1 cellular context compared by ENCODE assay signal in the genomic region with DNA sequence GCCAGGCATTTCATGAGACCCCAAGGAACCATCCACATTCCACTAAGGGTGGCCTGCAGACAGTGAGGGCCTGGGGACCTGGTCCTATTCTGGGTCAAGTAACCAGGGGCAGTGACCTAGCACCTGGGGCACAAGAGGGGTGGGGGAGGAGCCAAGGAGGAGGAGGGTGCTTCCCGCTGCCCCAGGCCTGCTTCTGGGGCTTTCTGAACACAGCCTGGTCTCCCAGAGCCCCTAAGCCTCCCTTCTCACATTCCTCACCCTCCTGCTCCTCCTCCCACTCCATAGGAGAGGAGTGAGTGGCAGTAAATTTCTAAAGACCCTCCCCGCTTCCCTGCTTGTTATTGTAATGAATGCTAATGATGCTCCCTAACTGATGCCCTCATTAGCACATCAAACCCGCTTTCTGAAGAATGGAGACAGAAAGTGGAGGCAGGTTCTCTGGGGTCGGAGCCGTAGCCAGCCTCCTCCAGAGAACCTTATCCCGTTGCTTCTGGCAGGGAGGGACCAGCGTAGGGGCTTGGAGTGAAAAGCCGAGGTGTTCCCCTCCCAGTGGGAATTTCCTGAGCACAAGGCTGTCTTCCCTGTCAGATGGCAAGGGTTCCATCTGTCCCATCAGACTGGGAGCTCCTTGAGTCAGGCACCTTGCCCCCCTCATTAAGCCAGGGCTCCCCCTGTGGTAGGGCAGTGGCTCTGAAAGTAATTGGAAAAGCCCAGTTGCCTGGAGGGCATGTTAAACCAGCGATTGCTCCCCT.
TF ChIP-seq lines count a peak whose summit lies in the region.

No MANE protein-coding gene starts in this region.

TF ChIP-seq in H1, 55 proteins besides CTCF, POLR2A, EP300 and RAD21 (continued from another document):
- TF ChIP-seq PHF8 (conservative IDR thresholded peaks at IDR 0.05; ENCODE audit: low read depth, low read length) (no peak), SRF (IDR thresholded peaks at IDR 0.05; ENCODE audit: low read depth, low read length) (no peak), SIRT6 (IDR thresholded peaks at IDR 0.05; ENCODE audit: low read length) (no peak), TCF12 (IDR thresholded peaks at IDR 0.05; ENCODE audit: low read depth, low read length) (no peak; the same call in 1 of the 2 replicates), EGR1 (IDR thresholded peaks at IDR 0.05; ENCODE audit: borderline replicate concordance, low read depth, low read length) (peak; percentile 48; the same call in 1 of the 2 replicates), SP2 (IDR thresholded peaks at IDR 0.05; ENCODE audit: low read length) (no peak)
